In the genomic region with DNA sequence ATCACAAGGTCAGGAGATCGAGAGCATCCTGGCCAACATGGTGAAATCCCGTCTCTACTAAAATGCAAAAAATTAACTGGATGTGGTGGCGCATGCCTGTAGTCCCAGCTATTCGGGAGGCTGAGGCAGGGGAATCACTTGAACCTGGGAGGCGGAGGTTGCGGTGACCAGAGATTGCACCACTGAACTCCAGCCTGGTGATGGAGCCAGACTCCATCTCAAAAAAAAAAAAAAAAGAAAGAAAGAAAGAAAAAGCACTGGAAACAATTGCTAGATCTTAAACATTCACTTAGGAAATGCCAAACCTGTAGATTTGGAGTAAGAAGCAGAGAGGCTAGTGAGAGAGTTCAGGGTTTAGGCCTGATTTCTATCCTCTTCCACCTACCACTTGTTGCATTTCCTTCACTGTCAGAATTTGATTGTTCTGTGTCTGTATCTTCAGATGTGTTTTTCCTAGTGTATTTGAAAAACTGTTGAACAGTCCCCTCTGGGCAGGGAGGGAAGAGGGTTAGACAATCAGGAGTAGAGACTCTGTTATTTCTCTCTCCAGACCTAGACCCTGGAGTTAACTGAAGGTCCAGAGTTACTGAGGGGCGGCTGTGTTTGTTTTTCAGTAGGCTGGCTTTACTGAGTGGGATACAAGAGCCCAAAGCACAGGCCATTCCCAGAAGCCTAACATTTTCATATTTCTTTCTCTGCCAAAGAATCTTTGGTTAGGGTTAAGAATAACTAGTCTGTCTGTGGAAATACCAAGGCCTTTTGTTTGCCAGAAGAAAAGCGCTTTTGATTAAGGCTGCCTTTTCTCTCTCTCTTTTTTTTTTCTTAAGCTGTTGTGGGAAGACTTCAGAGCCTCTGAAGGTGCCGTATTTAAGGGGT, we compare ENCODE assay signal across 11 cellular contexts. TPM values are rescaled to one million over a fixed set of nuclear protein-coding genes. Genes with fewer than 3 reads are reported as not detected.
A peak's percentile ranks its signal among the peaks of the same experiment; 100 is the strongest.
DNase-seq lines count a peak whose midpoint lies in the region; ATAC-seq and TF ChIP-seq lines count a peak whose summit lies in the region.
"Had no signal": no experiment of that assay in that cellular context is flagged by ENCODE, and none has a peak within 500 bp of the region (broad histone marks: within the 10 kb centered on the region; RNA-seq: fewer than 3 reads in every experiment).

No MANE protein-coding gene starts in this region.

- no peaks in the 10 kb centered on the region for H3K27me3 ChIP-seq in IMR-90 (ENCODE audit: control insufficient read depth, insufficient read depth, low read length)
- no peaks in the 10 kb centered on the region for H3K27me3 ChIP-seq in stomach smooth muscle (ENCODE audit: control insufficient read depth in 1 of 2, insufficient read depth in 2 of 2, low read length in 2 of 2)

- peak overlapping the region; percentile 14; the same call in 1 of the 2 replicates for H3K4ac ChIP-seq in IMR-90 (ENCODE audit: low read depth, low read length)

- H3K23ac ChIP-seq in IMR-90 (ENCODE audit: low read depth, low read length): peak overlapping the region; percentile 37

- CTCF ChIA-PET in IMR-90 (lab: Yijun Ruan, JAX): interaction anchor here (0.9 kb wide), 1 partner anchor 32 kb away, joined by 3 read pairs; no protein-coding TSS in a partner anchor

- H3K79me1 ChIP-seq in IMR-90 (ENCODE audit: low read depth in 1 of 2, low read length in 2 of 2): peaks cover 21 to 69% of the 10 kb centered on the region in 2 experiments

- dilution Hi-C loops in IMR-90 (cut with HindIII; ENCODE audit: low sequenced_read_pairs, unreplicated experiment): no loop called here

- H2BK5ac ChIP-seq in IMR-90 (ENCODE audit: low read depth, low read length, poor library complexity, severe bottlenecking): peak overlapping the region; percentile 62

- H2AK5ac ChIP-seq in IMR-90 (ENCODE audit: low read depth, low read length): no peak overlapping the region

- peak overlapping the region; percentile 29; the same call in 1 of the 2 replicates for H4K91ac ChIP-seq in IMR-90 (ENCODE audit: insufficient read depth, low read depth, low read length)

- no peak for DNase-seq in IMR-90
- no peak for DNase-seq in left lobe of liver (ENCODE audit: low spot score)
- no peak for DNase-seq in mucosa of descending colon
- no peak for DNase-seq in COR-L47 (lab: John Stamatoyannopoulos, UW)
- DNase-seq in NCI-H128 (lab: John Stamatoyannopoulos, UW; ENCODE audit: unreplicated experiment): no peak
- DNase-seq: activated naive CD4-positive, alpha-beta T cell treated with Interleukin-2 at 50 U/mL for 16 hours; MM.1S had no signal

- POLR2A ChIA-PET in IMR-90 (lab: Charles Lee; ENCODE audit: unreplicated experiment): interaction anchor here (0.5 to 0.7 kb wide), 2 partner anchors 26 to 311 kb away, joined by 10 to 34 read pairs; no protein-coding TSS in a partner anchor

- H3K4me3 ChIP-seq in IMR-90 (ENCODE audit: insufficient read depth, low read depth, low read length): no peak overlapping the region
- no peak overlapping the region for H3K4me3 ChIP-seq in stomach smooth muscle (ENCODE audit: low read length in 2 of 2)
- H3K4me3 ChIP-seq in mucosa of descending colon: no peak overlapping the region

- H3K9ac ChIP-seq in IMR-90 (ENCODE audit: low read depth, low read length): peak overlapping the region; percentile 58
- H3K9ac ChIP-seq in stomach smooth muscle (ENCODE audit: low read length in 2 of 2): peak overlapping the region; percentile 25 to 48

- TF ChIP-seq POLR2A in IMR-90 (IDR thresholded peaks at IDR 0.05; ENCODE audit: low read depth, low read length): no peak

- no peak overlapping the region for H2BK15ac ChIP-seq in IMR-90 (ENCODE audit: low read depth, low read length)

- H3K27ac ChIP-seq in IMR-90 (ENCODE audit: insufficient read depth, low read length) (peak overlapping the region; percentile 85; the same call in 1 of the 2 replicates), cingulate gyrus (ENCODE audit: low read depth, low read length) (peak overlapping the region; percentile 74), stomach smooth muscle (ENCODE audit: low read length) (peak overlapping the region; percentile 73)
- H3K27ac ChIP-seq: VCaP had no signal

- peaks cover 4% of the 10 kb centered on the region; the same call in 1 of the 2 replicates for H4K20me1 ChIP-seq in IMR-90 (ENCODE audit: insufficient read depth, low read length)

- TF ChIP-seq CTCF in IMR-90 (conservative IDR thresholded peaks at IDR 0.05; ENCODE audit: low read depth, low read length): peak; percentile 24
- TF ChIP-seq CTCF in mucosa of descending colon (IDR thresholded peaks at IDR 0.05): no peak

- ATAC-seq in IMR-90 (ENCODE audit: low read depth) (no peak; the same call in 1 of the 2 replicates), left lobe of liver (peak; percentile 4), mucosa of descending colon (no peak), GM19328 (IDR thresholded peaks at IDR 0.05; ENCODE audit: unreplicated experiment) (no peak)

- intact Hi-C loops in IMR-90 (cut with micrococcal nuclease): no loop called here
- intact Hi-C loops in mucosa of descending colon (cut with DNase I, micrococcal nuclease): no loop called here

- no peak overlapping the region for H2AFZ ChIP-seq in IMR-90 (replicated peaks; ENCODE audit: low read length, poor library complexity)

- H3K18ac ChIP-seq in IMR-90 (ENCODE audit: low read depth, low read length): peak overlapping the region; percentile 92

- H3K4me1 ChIP-seq in IMR-90 (ENCODE audit: control insufficient read depth, insufficient read depth, low read length) (peaks cover 28% of the 10 kb centered on the region), stomach smooth muscle (ENCODE audit: control insufficient read depth, insufficient read depth, low read length) (peaks cover 56% of the 10 kb centered on the region), mucosa of descending colon (ENCODE audit: low read depth) (peaks cover 2% of the 10 kb centered on the region)

- peaks cover 16% of the 10 kb centered on the region for H3K9me1 ChIP-seq in IMR-90 (ENCODE audit: insufficient read depth, low read length)

- H2AK9ac ChIP-seq in IMR-90 (replicated peaks; ENCODE audit: low read depth, low read length, poor library complexity): no peak overlapping the region

- peak overlapping the region; percentile 54 for H3K14ac ChIP-seq in IMR-90 (replicated peaks; ENCODE audit: low read depth, low read length)

- peak overlapping the region; percentile 60 for H2BK120ac ChIP-seq in IMR-90 (ENCODE audit: low read depth, low read length)

- TF ChIP-seq RAD21 in IMR-90 (IDR thresholded peaks at IDR 0.05; ENCODE audit: low read length): peak; percentile 23; the same call in 1 of the 2 replicates

- peak overlapping the region; percentile 93 for H4K5ac ChIP-seq in IMR-90 (ENCODE audit: low read depth, low read length)

- in situ Hi-C loops in IMR-90 (cut with MboI; ENCODE audit: low sequenced_read_pairs): no loop called here

- H4K8ac ChIP-seq in IMR-90 (ENCODE audit: low read depth in 2 of 2, low read length in 2 of 2): peak overlapping the region; percentile 18 to 35; a peak in 2 of 4 replicates

- peak overlapping the region; percentile 43; the same call in 1 of the 2 replicates for H2BK20ac ChIP-seq in IMR-90 (ENCODE audit: low read depth, low read length)

- H3K9me3 ChIP-seq in IMR-90 (ENCODE audit: control insufficient read depth, insufficient read depth, low read length) (no peaks in the 10 kb centered on the region), stomach smooth muscle (ENCODE audit: control insufficient read depth in 2 of 2, low read length in 2 of 2) (no peaks in the 10 kb centered on the region), mucosa of descending colon (no peaks in the 10 kb centered on the region)

- H3K36me3 ChIP-seq in IMR-90 (ENCODE audit: control insufficient read depth, insufficient read depth, low read length) (no peaks in the 10 kb centered on the region), stomach smooth muscle (ENCODE audit: control insufficient read depth in 2 of 2, insufficient read depth in 2 of 2, low read length in 2 of 2) (no peaks in the 10 kb centered on the region), mucosa of descending colon (ENCODE audit: low read depth) (no peaks in the 10 kb centered on the region)

- no peak overlapping the region for H3K56ac ChIP-seq in IMR-90 (ENCODE audit: extremely low read depth, insufficient read depth, low read length)

- peak overlapping the region; percentile 31; the same call in 1 of the 2 replicates for H3K4me2 ChIP-seq in IMR-90 (ENCODE audit: low read depth, low read length)

- no CpG with 5 or more reads among the region's 9 CpGs for WGBS in IMR-90 (ENCODE audit: extremely low coverage in 2 of 2, insufficient read length in 1 of 2), 2 experiments

- BruUV-seq in IMR-90 (replicated peaks; lab: Mats Ljungman, UMichigan): no TSS peak

TF ChIP-seq in IMR-90, 13 proteins besides CTCF, POLR2A, EP300 and RAD21:
- TF ChIP-seq MXI1 (IDR thresholded peaks at IDR 0.05; ENCODE audit: borderline replicate concordance, low read depth, low read length) (no peak), RCOR1 (IDR thresholded peaks at IDR 0.05; ENCODE audit: insufficient replicate concordance, low read length) (no peak), MAFK (IDR thresholded peaks at IDR 0.05; ENCODE audit: low read depth, low read length) (no peak), FOS (IDR thresholded peaks at IDR 0.05; ENCODE audit: low read depth, low read length) (no peak)
- TF ChIP-seq, protein P1, sequence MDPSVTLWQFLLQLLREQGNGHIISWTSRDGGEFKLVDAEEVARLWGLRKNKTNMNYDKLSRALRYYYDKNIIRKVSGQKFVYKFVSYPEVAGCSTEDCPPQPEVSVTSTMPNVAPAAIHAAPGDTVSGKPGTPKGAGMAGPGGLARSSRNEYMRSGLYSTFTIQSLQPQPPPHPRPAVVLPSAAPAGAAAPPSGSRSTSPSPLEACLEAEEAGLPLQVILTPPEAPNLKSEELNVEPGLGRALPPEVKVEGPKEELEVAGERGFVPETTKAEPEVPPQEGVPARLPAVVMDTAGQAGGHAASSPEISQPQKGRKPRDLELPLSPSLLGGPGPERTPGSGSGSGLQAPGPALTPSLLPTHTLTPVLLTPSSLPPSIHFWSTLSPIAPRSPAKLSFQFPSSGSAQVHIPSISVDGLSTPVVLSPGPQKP (IDR thresholded peaks at IDR 0.05; ENCODE audit: borderline replicate concordance, low read depth, low read length): no peak

RNA-seq across cellular contexts. Expression of a gene that starts 31.1 kb away (rescaled TPM):
- 368 and 369 TPM in 2 replicates for total RNA-seq in IMR-90 (2012; rRNA removed)
- 56.3 and 67.6 TPM in 2 replicates for polyA plus RNA-seq in IMR-90 (2012; rRNA removed)
- polyA plus RNA-seq in IMR-90 (2012; cell fraction: cytosol; rRNA removed): 24.9 and 28.6 TPM in 2 replicates
- polyA plus RNA-seq in IMR-90 (2012; cell fraction: nucleus; rRNA removed; ENCODE audit: low replicate concordance): 141 and 243 TPM in 2 replicates
- total RNA-seq in left lobe of liver: 89.9 TPM
- 100 to 1,000 TPM; 146 to 362 (median 156) TPM for total RNA-seq in mucosa of descending colon
